ENCODE assay signal across 21 cellular contexts in the genomic region with DNA sequence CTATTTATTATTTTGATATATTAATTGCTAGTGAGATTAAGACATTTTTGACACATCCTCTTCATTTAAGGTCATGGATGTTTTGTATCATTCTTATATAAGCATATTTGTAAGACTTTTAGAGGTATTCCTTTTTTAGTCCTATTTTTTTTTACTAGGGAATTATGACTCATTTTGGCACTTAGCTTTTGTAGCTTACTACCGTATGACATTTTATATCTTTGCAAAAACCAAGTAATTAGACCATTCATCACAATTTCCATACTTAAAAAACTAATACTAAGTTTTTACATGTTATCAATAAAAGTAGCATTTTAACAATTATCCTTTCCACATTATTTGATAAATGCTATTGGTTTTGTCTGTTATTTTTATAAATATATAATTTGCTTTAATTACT. TPM values are rescaled to one million over a fixed set of nuclear protein-coding genes. Genes with fewer than 3 reads are reported as not detected.
DNase-seq lines count a peak whose midpoint lies in the region; ATAC-seq, FAIRE-seq and TF ChIP-seq lines count a peak whose summit lies in the region.
"Had no signal": no experiment of that assay in that cellular context is flagged by ENCODE, and none has a peak within 500 bp of the region (broad histone marks: within the 10 kb centered on the region; RNA-seq: fewer than 3 reads in every experiment).

No MANE protein-coding gene starts in this region.

- H3K4me3 Mint-ChIP-seq in GM23338 (no peak overlapping the region), astrocyte (ENCODE audit: unreplicated experiment) (no peak overlapping the region)
- H3K4me3 Mint-ChIP-seq: activated B cell treated with CpG ODN at 0.5 μM for 24 hours; activated naive CD4-positive, alpha-beta T cell treated with anti-CD3 and anti-CD28 coated beads, Interleukin-2, amount 10 ng/mL, durations not matched to agents 7 days and 5 days; memory B cell; T-cell had no signal

- TF ChIP-seq POLR2A in thyroid gland (IDR thresholded peaks at IDR 0.05), result no peak

- 73% methylated on average over 1 of the region's 1 CpG for WGBS in hepatocyte (ENCODE audit: low lambda C conversion rate, missing lambda C conversion rate)
- 60 to 61% methylated on average over 1 of the region's 1 CpG for WGBS in thyroid gland, 2 donors

- 0 out of 2 replicates have a peak, but pooled peaks cover 7% of the 10 kb centered on the region for H3F3A ChIP-seq in GM23338 (replicated peaks; ENCODE audit: low read depth)

- no peaks in the 10 kb centered on the region for H4K20me1 ChIP-seq in GM23338 (replicated peaks; ENCODE audit: insufficient read depth)
- peaks cover 16% of the 10 kb centered on the region for H4K20me1 ChIP-seq in astrocyte (ENCODE audit: insufficient read depth, low read length)
- H4K20me1 ChIP-seq in hepatocyte (ENCODE audit: insufficient read depth, poor library complexity, severe bottlenecking), result peaks cover 26% of the 10 kb centered on the region

- H3K4me2 ChIP-seq in GM23338 (peak overlapping the region; percentile 45), astrocyte (ENCODE audit: low read length) (no peak overlapping the region), hepatocyte (peak overlapping the region; percentile 20)

- no peak overlapping the region for H2AFZ ChIP-seq in GM23338
- no peak overlapping the region for H2AFZ ChIP-seq in astrocyte (ENCODE audit: low read depth, low read length)
- H2AFZ ChIP-seq in hepatocyte, result no peak overlapping the region

- no peak for ATAC-seq in GM23338
- ATAC-seq in GM21576 (IDR thresholded peaks at IDR 0.05; ENCODE audit: unreplicated experiment), result no peak

- H3K9me3 Mint-ChIP-seq in GM23338, result no peaks in the 10 kb centered on the region
- no peaks in the 10 kb centered on the region for H3K9me3 Mint-ChIP-seq in astrocyte (ENCODE audit: unreplicated experiment)
- H3K9me3 Mint-ChIP-seq: activated B cell treated with CpG ODN at 0.5 μM for 24 hours; activated naive CD4-positive, alpha-beta T cell treated with anti-CD3 and anti-CD28 coated beads, Interleukin-2, amount 10 ng/mL, durations not matched to agents 7 days and 5 days; CD4-positive, alpha-beta memory T cell; memory B cell; T-cell had no signal

- FAIRE-seq in astrocyte (lab: Jason Lieb, UNC), result no peak

- H3K4me1 Mint-ChIP-seq in GM23338 (peaks cover 63% of the 10 kb centered on the region), astrocyte (ENCODE audit: low read depth, unreplicated experiment) (peaks cover 33% of the 10 kb centered on the region)

- H3K79me2 ChIP-seq in GM23338 (replicated peaks; ENCODE audit: insufficient read depth), result peaks cover 97% of the 10 kb centered on the region
- peaks cover 74% of the 10 kb centered on the region for H3K79me2 ChIP-seq in astrocyte (ENCODE audit: insufficient read depth, low read length)
- peaks cover 90% of the 10 kb centered on the region for H3K79me2 ChIP-seq in hepatocyte

- H3K36me3 ChIP-seq in GM23338 (ENCODE audit: insufficient read depth) (no peaks in the 10 kb centered on the region), astrocyte (ENCODE audit: insufficient read depth, low read length) (no peaks in the 10 kb centered on the region), hepatocyte (replicated peaks; ENCODE audit: insufficient read depth, low read depth) (no peaks in the 10 kb centered on the region), thyroid gland (no peaks in the 10 kb centered on the region)
- H3K36me3 ChIP-seq: vagina had no signal

- intact Hi-C loops in thyroid gland (cut with DNase I), result no loop called here

- TF ChIP-seq CTCF in GM23338 (conservative IDR thresholded peaks at IDR 0.05; ENCODE audit: low read depth in 2 of 2), result no peak
- TF ChIP-seq CTCF in astrocyte (IDR thresholded peaks at IDR 0.05; ENCODE audit: insufficient read depth, low read depth, low read length), result no peak
- TF ChIP-seq CTCF in hepatocyte (IDR thresholded peaks at IDR 0.05; ENCODE audit: poor library complexity), result no peak
- no peak for TF ChIP-seq CTCF in thyroid gland (IDR thresholded peaks at IDR 0.05)

- H3K27me3 Mint-ChIP-seq in GM23338 (ENCODE audit: insufficient read depth, low read depth, poor library complexity), result peaks cover 11% of the 10 kb centered on the region
- H3K27me3 Mint-ChIP-seq in astrocyte (ENCODE audit: low read depth, unreplicated experiment), result no peaks in the 10 kb centered on the region
- H3K27me3 Mint-ChIP-seq: activated B cell treated with CpG ODN at 0.5 μM for 24 hours; activated naive CD4-positive, alpha-beta T cell treated with anti-CD3 and anti-CD28 coated beads, Interleukin-2, amount 10 ng/mL, durations not matched to agents 7 days and 5 days; CD4-positive, alpha-beta memory T cell; memory B cell; progenitor cell of endocrine pancreas; T-cell had no signal

- H3K27ac ChIP-seq in GM23338 (ENCODE audit: low read depth) (peak overlapping the region; percentile 81), astrocyte (ENCODE audit: low read depth, low read length) (no peak overlapping the region), hepatocyte (no peak overlapping the region), thyroid gland (peak overlapping the region; percentile 70 to 84 (median 76))
- H3K27ac ChIP-seq: vagina had no signal

- H3K36me3 Mint-ChIP-seq in GM23338 (ENCODE audit: low read depth) (peaks cover 12% of the 10 kb centered on the region), astrocyte (ENCODE audit: low read depth, unreplicated experiment) (peaks cover 4% of the 10 kb centered on the region)
- H3K36me3 Mint-ChIP-seq: activated naive CD4-positive, alpha-beta T cell treated with anti-CD3 and anti-CD28 coated beads, Interleukin-2, amount 10 ng/mL, durations not matched to agents 7 days and 5 days; T-cell had no signal

- DNase-seq in GM23338 (ENCODE audit: low spot score), result no peak
- peak; percentile 45 for DNase-seq in astrocyte (ENCODE audit: low read depth)
- DNase-seq in hepatocyte (ENCODE audit: low spot score), result no peak
- DNase-seq in thyroid gland, result no peak
- no peak for DNase-seq in GM19240 (ENCODE audit: insufficient read length, low spot score)
- DNase-seq in activated CD8-positive, alpha-beta memory T cell treated with anti-CD3 and anti-CD28 coated beads, Interleukin-2, amount 50 U/mL, for 48 hours, result no peak
- no peak for DNase-seq in T-helper 1 cell
- DNase-seq: activated B cell treated with CpG ODN at 0.5 μM for 24 hours; activated CD4-positive, alpha-beta T cell treated with anti-CD3 and anti-CD28 coated beads, Interleukin-2, amount 50 U/mL, for 4 hours; effector CD8-positive, alpha-beta T cell; NCI-H510A treated with DMSO at 0.1 percent for 48 hours; SIG-M5; stimulated activated CD4-positive, alpha-beta T cell treated with anti-CD3 and anti-CD28 coated beads, Interleukin-15, amount 100 ng/mL, for 24 hours; stimulated activated naive CD4-positive, alpha-beta T cell treated with Interleukin-2 at 50 U/mL for 16 hours; T-cell had no signal

- peak overlapping the region; percentile 8; the same call in 1 of the 2 replicates for H3K4me3 ChIP-seq in GM23338
- H3K4me3 ChIP-seq in astrocyte (ENCODE audit: insufficient read depth, low read depth, low read length), result no peak overlapping the region
- no peak overlapping the region for H3K4me3 ChIP-seq in hepatocyte
- H3K4me3 ChIP-seq in thyroid gland (replicated peaks in 1 of 3), result no peak overlapping the region
- H3K4me3 ChIP-seq: vagina had no signal

- H3K4me1 ChIP-seq in GM23338 (ENCODE audit: insufficient read depth) (peaks cover 71% of the 10 kb centered on the region), astrocyte (ENCODE audit: insufficient read depth, low read length) (peaks cover 15% of the 10 kb centered on the region), hepatocyte (ENCODE audit: insufficient read depth) (peaks cover 5% of the 10 kb centered on the region), thyroid gland (peaks cover 40 to 48% of the 10 kb centered on the region in 2 donors)

- H3K27ac Mint-ChIP-seq in GM23338, result no peak overlapping the region
- H3K27ac Mint-ChIP-seq in astrocyte (ENCODE audit: unreplicated experiment), result no peak overlapping the region
- H3K27ac Mint-ChIP-seq: activated B cell treated with CpG ODN at 0.5 μM for 24 hours; activated naive CD4-positive, alpha-beta T cell treated with anti-CD3 and anti-CD28 coated beads, Interleukin-2, amount 10 ng/mL, durations not matched to agents 7 days and 5 days; memory B cell; T-cell had no signal

- H3K9ac ChIP-seq in astrocyte (ENCODE audit: low read length), result no peak overlapping the region

- H3K27me3 ChIP-seq in GM23338 (ENCODE audit: insufficient read depth), result no peaks in the 10 kb centered on the region
- H3K27me3 ChIP-seq in astrocyte (ENCODE audit: insufficient read depth, low read length), result no peaks in the 10 kb centered on the region
- no peaks in the 10 kb centered on the region for H3K27me3 ChIP-seq in hepatocyte
- H3K27me3 ChIP-seq in thyroid gland, result no peaks in the 10 kb centered on the region
- H3K27me3 ChIP-seq: vagina had no signal

- H3K9me3 ChIP-seq in astrocyte (ENCODE audit: insufficient read depth, low read depth, low read length) (no peaks in the 10 kb centered on the region), hepatocyte (ENCODE audit: low read depth) (no peaks in the 10 kb centered on the region), thyroid gland (no peaks in the 10 kb centered on the region)
- H3K9me3 ChIP-seq: vagina had no signal

- no peaks in the 10 kb centered on the region for H3K9me2 ChIP-seq in GM23338 (ENCODE audit: insufficient read depth)
- H3K9me2 ChIP-seq in hepatocyte (replicated peaks; ENCODE audit: insufficient read depth), result no peaks in the 10 kb centered on the region

TF ChIP-seq in GM23338, 12 proteins besides CTCF, POLR2A, EP300 and RAD21 (continues in another document):
- TF ChIP-seq STAT1 (IDR thresholded peaks at IDR 0.05; ENCODE audit: unreplicated experiment), result no peak

RNA-seq across cellular contexts. Expression of gene BMPR1A, which starts 41.6 kb away (rescaled TPM):
- total RNA-seq in GM23338 (2014; rRNA removed; shearing (Covaris generic)), result 82.5 and 87.7 TPM in 2 replicates
- polyA plus RNA-seq in GM23338 (2016; fragmentation: Nextera tagmentation; extraction: Ambion mirVana), result 12.4 and 14.2 TPM in 2 replicates
- total RNA-seq in astrocyte, result 52.2 and 52.7 TPM in 2 replicates
- 58.0 and 58.7 TPM in 2 replicates for total RNA-seq in hepatocyte
- 13.9 and 25.1 TPM in 2 replicates for polyA plus RNA-seq in hepatocyte
- total RNA-seq in thyroid gland, result 10 to 100 TPM; 72.7 to 89.5 (median 84.2) TPM

Comparison
In these comparisons a context has a peak if more than half of its experiments do, and no peak if none do; other contexts are left out.
1. H3K27ac ChIP-seq: peak in GM23338 (single experiment) and thyroid gland (3 of 3); none in astrocyte (single experiment) and hepatocyte (single experiment).